12 cellular contexts compared by ENCODE assay signal in genomic region chr5:71939452-71939932, GRCh38.
DNase-seq lines count a peak whose midpoint lies in the region; ATAC-seq and TF ChIP-seq lines count a peak whose summit lies in the region.
"Had no signal": no experiment of that assay in that cellular context is flagged by ENCODE, and none has a peak within 500 bp of the region (broad histone marks: within the 10 kb centered on the region; RNA-seq: fewer than 3 reads in every experiment).

No MANE protein-coding gene starts in this region.

- TF ChIP-seq CTCF in osteocyte (IDR thresholded peaks at IDR 0.05): no peak
- no peak for TF ChIP-seq CTCF in coronary artery (IDR thresholded peaks at IDR 0.05)

- DNase-seq in EH (ENCODE audit: low read depth) (peak; percentile 13), NCI-H510A (lab: John Stamatoyannopoulos, UW) (peak; percentile 22), osteocyte (ENCODE audit: extremely low spot score, unreplicated experiment) (no peak), coronary artery (ENCODE audit: low spot score) (no peak)
- no peak for DNase-seq in activated CD8-positive, alpha-beta memory T cell treated with anti-CD3 and anti-CD28 coated beads, Interleukin-2, amount 50 U/mL, for 48 hours
- DNase-seq: activated gamma-delta T cell treated with Interleukin-2 at 50 U/mL for 16 hours, MM.1S, sigmoid colon had no signal

- H3K27ac Mint-ChIP-seq in osteocyte (ENCODE audit: unreplicated experiment): peak overlapping the region; percentile 16

- H3K4me3 Mint-ChIP-seq in osteocyte (ENCODE audit: unreplicated experiment): no peak overlapping the region

- no peak for ATAC-seq in HG03520 (IDR thresholded peaks at IDR 0.05; ENCODE audit: unreplicated experiment)

- peaks cover 4% of the 10 kb centered on the region for H3K4me1 Mint-ChIP-seq in osteocyte (ENCODE audit: unreplicated experiment)

- H3K4me3 ChIP-seq in coronary artery: no peak overlapping the region
- H3K4me3 ChIP-seq: cardiac muscle cell, sigmoid colon, suprapubic skin had no signal

- peaks cover 11% of the 10 kb centered on the region for H3K27me3 Mint-ChIP-seq in osteocyte (ENCODE audit: unreplicated experiment)

- peaks cover 14% of the 10 kb centered on the region for H3K9me3 Mint-ChIP-seq in osteocyte (ENCODE audit: unreplicated experiment)

- peak overlapping the region; percentile 80 for H3K27ac ChIP-seq in cingulate gyrus (ENCODE audit: low read depth, low read length)
- H3K27ac ChIP-seq in coronary artery: no peak overlapping the region
- H3K27ac ChIP-seq: sigmoid colon, suprapubic skin had no signal

- H3K36me3 Mint-ChIP-seq in osteocyte (ENCODE audit: unreplicated experiment): no peaks in the 10 kb centered on the region

Comparison
In these comparisons a context has a peak if more than half of its experiments do, and no peak if none do; other contexts are left out.
1. DNase-seq: peak in EH (single experiment) and NCI-H510A (single experiment); none in osteocyte (single experiment), coronary artery (single experiment) and activated CD8-positive, alpha-beta memory T cell treated with anti-CD3 and anti-CD28 coated beads, Interleukin-2, amount 50 U/mL, for 48 hours (single experiment).